12 cellular contexts compared by ENCODE assay signal in the genomic region with DNA sequence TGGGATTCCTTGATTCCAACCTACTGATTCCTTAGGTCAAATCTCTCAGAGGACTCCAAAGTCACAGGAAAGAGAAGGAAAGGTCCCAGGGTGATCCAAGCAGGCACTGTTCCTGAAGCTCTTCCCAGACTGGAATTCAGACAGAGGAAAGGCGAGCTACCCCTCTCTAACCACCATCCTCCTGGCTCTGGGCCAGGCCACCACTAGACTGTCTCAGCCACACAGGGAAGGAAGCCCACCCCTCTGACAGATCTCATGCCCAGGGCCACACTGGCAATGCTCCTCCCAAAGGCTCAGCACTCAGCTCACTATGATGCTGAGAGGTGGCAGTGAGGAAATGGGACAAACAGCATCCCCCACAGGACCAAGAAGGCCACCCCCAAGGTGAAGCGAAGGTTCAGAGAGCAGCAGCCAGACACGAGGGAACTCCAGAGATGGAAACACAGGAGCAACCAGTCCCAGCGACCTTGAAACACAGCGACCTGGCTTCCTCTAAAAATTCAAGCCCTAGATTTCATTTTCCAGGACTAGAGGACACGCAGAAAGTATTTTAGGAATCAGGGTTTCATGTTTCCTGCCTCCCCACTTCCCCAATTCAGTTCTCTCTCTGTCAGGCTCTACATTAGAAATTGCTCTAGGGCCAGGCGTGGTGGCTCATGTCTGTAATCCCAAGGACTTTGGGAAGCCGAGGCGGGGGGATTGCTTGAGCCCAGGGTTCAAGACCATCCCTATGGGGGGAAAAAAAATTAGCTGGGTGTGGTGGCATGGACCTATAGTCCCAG. TPM values are rescaled to one million over a fixed set of nuclear protein-coding genes. Genes with fewer than 3 reads are reported as not detected.
DNase-seq lines count a peak whose midpoint lies in the region; ATAC-seq, FAIRE-seq and TF ChIP-seq lines count a peak whose summit lies in the region.
"Had no signal": no experiment of that assay in that cellular context is flagged by ENCODE, and none has a peak within 500 bp of the region (broad histone marks: within the 10 kb centered on the region; RNA-seq: fewer than 3 reads in every experiment).

No MANE protein-coding gene starts in this region.

- H3K27me3 Mint-ChIP-seq in activated B cell treated with CpG ODN at 0.5 μM for 24 hours, result no peaks in the 10 kb centered on the region
- no peaks in the 10 kb centered on the region for H3K27me3 Mint-ChIP-seq in naive thymus-derived CD8-positive, alpha-beta T cell
- no peaks in the 10 kb centered on the region for H3K27me3 Mint-ChIP-seq in activated T-cell treated with anti-CD3 and anti-CD28 coated beads, Interleukin-2, amount 50 U/mL, for 4 hours (ENCODE audit: low read depth)
- H3K27me3 Mint-ChIP-seq in effector memory CD8-positive, alpha-beta T cell, result no peaks in the 10 kb centered on the region

- no peak for TF ChIP-seq POLR2A in HepG2 (IDR thresholded peaks at IDR 0.05; ENCODE audit: insufficient read depth in 1 of 2, low read depth in 2 of 2, low read length in 2 of 2)

- H3K27ac Mint-ChIP-seq in activated B cell treated with CpG ODN at 0.5 μM for 24 hours, result peak overlapping the region; percentile 72
- H3K27ac Mint-ChIP-seq in naive thymus-derived CD8-positive, alpha-beta T cell, result peak overlapping the region in 8 of 10 donors; percentile 18 to 72 (median 60)
- H3K27ac Mint-ChIP-seq in effector memory CD8-positive, alpha-beta T cell, result peak overlapping the region in 1 of 2 donors; percentile 16

- 84% methylated on average over 9 of the region's 9 CpGs for WGBS in liver
- WGBS in HepG2 (ENCODE audit: low lambda C conversion rate), result 80% methylated on average over 8 of the region's 9 CpGs

- H3K27ac ChIP-seq in liver (ENCODE audit: low read depth in 1 of 2, low read length in 2 of 2), result no peak overlapping the region
- H3K27ac ChIP-seq in HepG2 (ENCODE audit: extremely low read length, insufficient read depth, low read length), result no peak overlapping the region

- H3K36me3 Mint-ChIP-seq in activated B cell treated with CpG ODN at 0.5 μM for 24 hours (ENCODE audit: low read depth), result peaks cover 49% of the 10 kb centered on the region
- H3K36me3 Mint-ChIP-seq in naive thymus-derived CD8-positive, alpha-beta T cell, result peaks cover 0 to 18% (median 3%) of the 10 kb centered on the region in 3 donors
- no peaks in the 10 kb centered on the region for H3K36me3 Mint-ChIP-seq in activated T-cell treated with anti-CD3 and anti-CD28 coated beads, Interleukin-2, amount 50 U/mL, for 4 hours (ENCODE audit: insufficient read depth)
- peaks cover 8% of the 10 kb centered on the region for H3K36me3 Mint-ChIP-seq in effector memory CD8-positive, alpha-beta T cell (ENCODE audit: insufficient read depth)

- H3K27me3 ChIP-seq in liver (ENCODE audit: control insufficient read depth in 4 of 4, insufficient read depth in 4 of 4, low read length in 3 of 4) (no peaks in the 10 kb centered on the region), HepG2 (ENCODE audit: control insufficient read depth in 1 of 2, insufficient read depth in 2 of 2, low read length in 2 of 2) (no peaks in the 10 kb centered on the region)

- ATAC-seq in HepG2, result no peak
- no peak for ATAC-seq in activated B cell treated with CpG ODN at 0.5 μM for 24 hours (ENCODE audit: low read depth)
- ATAC-seq in naive thymus-derived CD8-positive, alpha-beta T cell, result no peak
- no peak for ATAC-seq in HG03521 (IDR thresholded peaks at IDR 0.05; ENCODE audit: unreplicated experiment)
- no peak for ATAC-seq in activated T-cell treated with anti-CD3 and anti-CD28 coated beads, Interleukin-2, amount 50 U/mL, for 4 hours
- no peak for ATAC-seq in effector memory CD8-positive, alpha-beta T cell (replicated peaks)
- no peak for ATAC-seq in HG03439 (IDR thresholded peaks at IDR 0.05; ENCODE audit: unreplicated experiment)

- BruUV-seq in HepG2 (replicated peaks; lab: Mats Ljungman, UMichigan), result no TSS peak

- H3K4me3 ChIP-seq in liver (ENCODE audit: low read depth in 1 of 3, low read length in 3 of 3) (no peak overlapping the region), HepG2 (replicated peaks in 1 of 3; ENCODE audit: insufficient read depth in 1 of 3, low read depth in 2 of 3, low read length in 3 of 3) (no peak overlapping the region)

- in situ Hi-C loops in HepG2 (cut with HindIII; ENCODE audit: extremely low pct_ligation_motif_present, low pct_unique_long_range_greater_than_20kb), result no loop called here

- CTCF ChIA-PET in HepG2 (lab: Yijun Ruan, JAX; ENCODE audit: low intra/inter-chr PET ratio, low total read pairs) (no interaction called here), activated B cell treated with CpG ODN at 0.5 μM for 24 hours (lab: Charles Lee) (interaction anchor here (1.0 to 1.5 kb wide), 3 partner anchors 10 to 29 kb away, joined by 5 read pairs; a partner anchor contains a TSS)

- intact Hi-C loops in HepG2 (cut with micrococcal nuclease; ENCODE audit: unreplicated experiment) (loop anchor here (1.0 kb wide), 1 partner anchor 27 kb away; no protein-coding TSS in a partner anchor), activated B cell treated with CpG ODN at 0.5 μM for 24 hours (cut with micrococcal nuclease) (loop anchor here (1.0 kb wide), 1 partner anchor 10 kb away; no protein-coding TSS in a partner anchor)

- H3K9me3 Mint-ChIP-seq in activated B cell treated with CpG ODN at 0.5 μM for 24 hours, result no peaks in the 10 kb centered on the region
- no peaks in the 10 kb centered on the region for H3K9me3 Mint-ChIP-seq in naive thymus-derived CD8-positive, alpha-beta T cell
- no peaks in the 10 kb centered on the region for H3K9me3 Mint-ChIP-seq in activated T-cell treated with anti-CD3 and anti-CD28 coated beads, Interleukin-2, amount 50 U/mL, for 4 hours
- H3K9me3 Mint-ChIP-seq in effector memory CD8-positive, alpha-beta T cell, result no peaks in the 10 kb centered on the region

- FAIRE-seq in HepG2 (lab: Jason Lieb, UNC), result no peak
- FAIRE-seq: G401.6 had no signal

- no peaks in the 10 kb centered on the region for H3K79me2 ChIP-seq in HepG2 (ENCODE audit: insufficient read depth, low read length)

- no peak for TF ChIP-seq RAD21 in liver (IDR thresholded peaks at IDR 0.05)
- no peak for TF ChIP-seq RAD21 in HepG2 (CRISPR knock-in tag; IDR thresholded peaks at IDR 0.05)

- H3K4me1 ChIP-seq in liver (ENCODE audit: control insufficient read depth in 4 of 4, insufficient read depth in 4 of 4, low read length in 3 of 4) (peaks cover 4 to 33% (median 13%) of the 10 kb centered on the region in 4 donors), HepG2 (ENCODE audit: insufficient read depth, low read length) (peaks cover 13% of the 10 kb centered on the region)

- H3K4me3 Mint-ChIP-seq in activated B cell treated with CpG ODN at 0.5 μM for 24 hours, result no peak overlapping the region
- H3K4me3 Mint-ChIP-seq in naive thymus-derived CD8-positive, alpha-beta T cell, result no peak overlapping the region
- no peak overlapping the region for H3K4me3 Mint-ChIP-seq in activated T-cell treated with anti-CD3 and anti-CD28 coated beads, Interleukin-2, amount 50 U/mL, for 4 hours
- H3K4me3 Mint-ChIP-seq in effector memory CD8-positive, alpha-beta T cell, result no peak overlapping the region

- DNase-seq in HepG2 (ENCODE audit: low spot score), result no peak
- no peak for DNase-seq in activated B cell treated with CpG ODN at 0.5 μM for 24 hours
- no peak for DNase-seq in naive thymus-derived CD8-positive, alpha-beta T cell
- no peak for DNase-seq in activated T-cell treated with anti-CD3 and anti-CD28 coated beads, Interleukin-2, amount 50 U/mL, for 4 hours
- DNase-seq in effector memory CD8-positive, alpha-beta T cell, result no peak
- DNase-seq: activated CD8-positive, alpha-beta memory T cell treated with anti-CD3 and anti-CD28 coated beads, Interleukin-2, amount 50 U/mL, for 4 hours; AML-193; NCI-H2107 had no signal

- H3K9ac ChIP-seq in liver (ENCODE audit: low read depth in 1 of 2, low read length in 2 of 2) (no peak overlapping the region), HepG2 (ENCODE audit: insufficient read depth, low read depth, low read length) (no peak overlapping the region)

- TF ChIP-seq EP300 in HepG2 (IDR thresholded peaks at IDR 0.05; ENCODE audit: low read depth in 2 of 2, low read length in 2 of 2), result no peak
- no peak for TF ChIP-seq EP300 in HepG2 (CRISPR knock-in tag; IDR thresholded peaks at IDR 0.05; ENCODE audit: borderline replicate concordance)

- POLR2A ChIA-PET in HepG2 (lab: Yijun Ruan, JAX), result no interaction called here
- POLR2A ChIA-PET in activated B cell treated with CpG ODN at 0.5 μM for 24 hours (lab: Charles Lee), result interaction anchor here (1.0 to 12.1 kb wide), 4 partner anchors 9 to 27 kb away, joined by 3 to 262 read pairs (median 67); a partner anchor contains a TSS
- POLR2A ChIA-PET in naive thymus-derived CD8-positive, alpha-beta T cell (lab: Charles Lee), result no interaction called here

- H3K4me1 Mint-ChIP-seq in activated B cell treated with CpG ODN at 0.5 μM for 24 hours, result peaks cover 85% of the 10 kb centered on the region
- peaks cover 39 to 78% (median 69%) of the 10 kb centered on the region in 4 donors for H3K4me1 Mint-ChIP-seq in naive thymus-derived CD8-positive, alpha-beta T cell
- H3K4me1 Mint-ChIP-seq in activated T-cell treated with anti-CD3 and anti-CD28 coated beads, Interleukin-2, amount 50 U/mL, for 4 hours (ENCODE audit: low read depth), result peaks cover 60% of the 10 kb centered on the region
- H3K4me1 Mint-ChIP-seq in effector memory CD8-positive, alpha-beta T cell (ENCODE audit: low read depth in 2 of 2), result peaks cover 35 to 54% of the 10 kb centered on the region in 2 donors

- H3K36me3 ChIP-seq in liver (ENCODE audit: control insufficient read depth in 4 of 4, insufficient read depth in 3 of 4, low read depth in 1 of 4, low read length in 3 of 4), result no peaks in the 10 kb centered on the region
- no peaks in the 10 kb centered on the region for H3K36me3 ChIP-seq in HepG2 (replicated peaks in 1 of 2; ENCODE audit: control insufficient read depth in 1 of 2, insufficient read depth in 2 of 2, low read length in 2 of 2)

- H2AFZ ChIP-seq in HepG2 (ENCODE audit: low read length), result no peak overlapping the region

- no peaks in the 10 kb centered on the region for H3K9me3 ChIP-seq in liver (ENCODE audit: control insufficient read depth in 4 of 4, low read length in 3 of 4)
- H3K9me3 ChIP-seq in HepG2 (ENCODE audit: low read length), result no peaks in the 10 kb centered on the region

- no peak overlapping the region for H3K4me2 ChIP-seq in HepG2 (ENCODE audit: low read depth, low read length)

- H4K20me1 ChIP-seq in HepG2 (ENCODE audit: insufficient read depth, low read length), result no peaks in the 10 kb centered on the region

- TF ChIP-seq CTCF in liver (IDR thresholded peaks at IDR 0.05; ENCODE audit: low read depth, low read length, missing input control) (no peak), HepG2 (CRISPR knock-in tag; IDR thresholded peaks at IDR 0.05) (no peak), activated B cell treated with CpG ODN at 0.5 μM for 24 hours (IDR thresholded peaks at IDR 0.05) (no peak)

RNA-seq across cellular contexts. Expression of a gene that starts 18.8 kb away (rescaled TPM):
- total RNA-seq in liver (10 to 100 TPM in 1 of 2 donors, 1 to 10 TPM in 1; 6.8 to 14.9 TPM), HepG2 (2016; rRNA removed; fragmentation: Illumina TruSeq; extraction: Trizol) (2.7 and 3.4 TPM in 2 replicates), activated B cell treated with CpG ODN at 0.5 μM for 24 hours (127 and 151 TPM in 2 replicates)
- polyA plus RNA-seq in liver (1 to 10 TPM; 2.8 to 4.1 TPM), HepG2 (2011; rRNA removed) (4.2 and 4.5 TPM in 2 replicates)
- total RNA-seq in HepG2 (2016; cell fraction: cytosol; rRNA removed; fragmentation: Illumina TruSeq; extraction: Trizol; ENCODE audit: low read depth), result 0.79 and 0.91 TPM in 2 replicates
- 3.2 and 3.6 TPM in 2 replicates for total RNA-seq in HepG2 (2016; cell fraction: insoluble cytoplasmic fraction; rRNA removed; fragmentation: Illumina TruSeq; extraction: Trizol)
- total RNA-seq in HepG2 (2016; cell fraction: membrane; rRNA removed; fragmentation: Illumina TruSeq; extraction: Trizol), result 2.0 TPM in 2 replicates
- total RNA-seq in HepG2 (2016; cell fraction: nucleus; rRNA removed; fragmentation: Illumina TruSeq; extraction: Trizol), result 4.9 and 5.9 TPM in 2 replicates
- 1.8 TPM in 2 replicates for polyA plus RNA-seq in HepG2 (2011; cell fraction: cytosol; rRNA removed)
- 4.8 and 8.7 TPM in 2 replicates for polyA plus RNA-seq in HepG2 (2011; cell fraction: nucleus; rRNA removed)
- polyA plus RNA-seq in HepG2 (2012), result 1.1 and 1.6 TPM in 2 replicates
- polyA plus RNA-seq in HepG2 (2016; cell fraction: cytosol; fragmentation: Illumina TruSeq; extraction: Trizol; ENCODE audit: low read depth), result 0.19 and 0.27 TPM in 2 replicates
- 1.8 and 2.2 TPM in 2 replicates for polyA plus RNA-seq in HepG2 (2016; cell fraction: insoluble cytoplasmic fraction; fragmentation: Illumina TruSeq; extraction: Trizol; ENCODE audit: low read depth)
- 0.45 and 0.54 TPM in 2 replicates for polyA plus RNA-seq in HepG2 (2016; cell fraction: membrane; fragmentation: Illumina TruSeq; extraction: Trizol; ENCODE audit: low read depth)
- polyA plus RNA-seq in HepG2 (2016; cell fraction: nucleus; fragmentation: Illumina TruSeq; extraction: Trizol; ENCODE audit: insufficient read depth, low read depth), result 7.4 and 7.8 TPM in 2 replicates
- 19.9 and 128 TPM in 2 replicates for polyA minus RNA-seq in HepG2 (2011; rRNA and poly(A)+ RNA removed; ENCODE audit: low replicate concordance)
- 5.5 TPM in 2 replicates for polyA minus RNA-seq in HepG2 (2011; cell fraction: cytosol; rRNA and poly(A)+ RNA removed)
- 6.0 and 9.4 TPM in 2 replicates for polyA minus RNA-seq in HepG2 (2011; cell fraction: nucleus; rRNA and poly(A)+ RNA removed)
- total RNA-seq in naive thymus-derived CD8-positive, alpha-beta T cell, result 10 to 100 TPM; 39.5 to 40.1 TPM
- polyA plus RNA-seq in naive thymus-derived CD8-positive, alpha-beta T cell, result 1 to 10 TPM; 1.3 to 2.6 (median 1.8) TPM
- total RNA-seq in activated T-cell treated with anti-CD3 and anti-CD28 coated beads, Interleukin-2, amount 50 U/mL, for 4 hours, result 10 to 100 TPM; 13.6 to 18.1 (median 15.6) TPM

RNA-seq across cellular contexts. Expression of a gene that starts 40.4 kb away (rescaled TPM):
- total RNA-seq in liver (10 to 100 TPM; 33.1 to 56.5 TPM), HepG2 (2016; rRNA removed; fragmentation: Illumina TruSeq; extraction: Trizol) (13.8 and 19.0 TPM in 2 replicates), activated B cell treated with CpG ODN at 0.5 μM for 24 hours (221 and 264 TPM in 2 replicates)
- polyA plus RNA-seq in liver (10 to 100 TPM in 1 of 2 donors, 1 to 10 TPM in 1; 1.4 to 10.0 TPM), HepG2 (2011; rRNA removed) (14.9 TPM in 2 replicates)
- total RNA-seq in HepG2 (2016; cell fraction: cytosol; rRNA removed; fragmentation: Illumina TruSeq; extraction: Trizol; ENCODE audit: low read depth), result 5.8 and 7.8 TPM in 2 replicates
- 14.6 and 17.8 TPM in 2 replicates for total RNA-seq in HepG2 (2016; cell fraction: insoluble cytoplasmic fraction; rRNA removed; fragmentation: Illumina TruSeq; extraction: Trizol)
- total RNA-seq in HepG2 (2016; cell fraction: membrane; rRNA removed; fragmentation: Illumina TruSeq; extraction: Trizol), result 7.2 and 11.4 TPM in 2 replicates
- total RNA-seq in HepG2 (2016; cell fraction: nucleus; rRNA removed; fragmentation: Illumina TruSeq; extraction: Trizol), result 54.0 and 56.5 TPM in 2 replicates
- polyA plus RNA-seq in HepG2 (2011; cell fraction: cytosol; rRNA removed), result 2.4 and 3.7 TPM in 2 replicates
- polyA plus RNA-seq in HepG2 (2011; cell fraction: nucleus; rRNA removed), result 26.3 and 36.2 TPM in 2 replicates
- polyA plus RNA-seq in HepG2 (2012), result 5.9 and 7.4 TPM in 2 replicates
- polyA plus RNA-seq in HepG2 (2016; cell fraction: cytosol; fragmentation: Illumina TruSeq; extraction: Trizol; ENCODE audit: low read depth), result 0.97 and 1.5 TPM in 2 replicates
- 3.4 TPM in 2 replicates for polyA plus RNA-seq in HepG2 (2016; cell fraction: insoluble cytoplasmic fraction; fragmentation: Illumina TruSeq; extraction: Trizol; ENCODE audit: low read depth)
- polyA plus RNA-seq in HepG2 (2016; cell fraction: membrane; fragmentation: Illumina TruSeq; extraction: Trizol; ENCODE audit: low read depth), result 3.3 and 3.8 TPM in 2 replicates
- 42.4 and 45.8 TPM in 2 replicates for polyA plus RNA-seq in HepG2 (2016; cell fraction: nucleus; fragmentation: Illumina TruSeq; extraction: Trizol; ENCODE audit: insufficient read depth, low read depth)
- polyA minus RNA-seq in HepG2 (2011; rRNA and poly(A)+ RNA removed; ENCODE audit: low replicate concordance), result 38.9 and 56.7 TPM in 2 replicates
- 8.7 and 10.2 TPM in 2 replicates for polyA minus RNA-seq in HepG2 (2011; cell fraction: cytosol; rRNA and poly(A)+ RNA removed)
- polyA minus RNA-seq in HepG2 (2011; cell fraction: nucleus; rRNA and poly(A)+ RNA removed), result 130 and 161 TPM in 2 replicates
- total RNA-seq in naive thymus-derived CD8-positive, alpha-beta T cell, result 100 to 1,000 TPM; 243 to 272 TPM
- 10 to 100 TPM; 10.0 to 23.1 (median 10.7) TPM for polyA plus RNA-seq in naive thymus-derived CD8-positive, alpha-beta T cell
- 10 to 100 TPM; 57.4 to 70.3 (median 66.0) TPM for total RNA-seq in activated T-cell treated with anti-CD3 and anti-CD28 coated beads, Interleukin-2, amount 50 U/mL, for 4 hours
